Comparison of ENCODE assay signal across 12 cellular contexts in the genomic region with DNA sequence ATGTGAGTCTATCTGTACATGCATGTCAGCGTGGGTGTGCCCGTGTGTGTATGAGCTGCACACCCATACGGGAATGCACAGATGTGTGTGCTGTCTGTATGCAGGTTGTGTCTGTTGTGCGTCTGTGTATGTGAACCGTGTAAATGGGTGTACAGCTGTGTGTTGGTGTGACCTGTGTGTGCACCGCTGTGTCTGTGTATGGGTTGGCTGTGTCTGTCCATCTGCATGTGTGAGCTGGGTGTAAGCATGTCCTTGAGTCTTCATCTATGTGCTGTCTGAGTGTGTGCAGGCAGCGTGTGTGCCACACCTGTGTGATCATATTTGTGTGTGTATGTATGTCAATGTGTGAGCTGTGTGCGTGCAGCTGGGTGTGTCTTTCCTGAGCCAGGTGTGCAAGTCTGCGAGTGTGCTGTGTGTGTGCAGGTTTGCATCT. TPM values are rescaled to one million over a fixed set of nuclear protein-coding genes. Genes with fewer than 3 reads are reported as not detected.
A peak's percentile ranks its signal among the peaks of the same experiment; 100 is the strongest.
DNase-seq lines count a peak whose midpoint lies in the region; ATAC-seq, FAIRE-seq and TF ChIP-seq lines count a peak whose summit lies in the region.
"Had no signal": no experiment of that assay in that cellular context is flagged by ENCODE, and none has a peak within 500 bp of the region (broad histone marks: within the 10 kb centered on the region; RNA-seq: fewer than 3 reads in every experiment).

No MANE protein-coding gene starts in this region.

- no peaks in the 10 kb centered on the region for H3K9me3 ChIP-seq in skeletal muscle satellite cell (replicated peaks; ENCODE audit: low read length)

- peaks cover 5% of the 10 kb centered on the region for H3K4me1 Mint-ChIP-seq in activated T-helper 17 cell treated with anti-CD3 and anti-CD28 coated beads, Interleukin-2, amount 50 U/mL, for 72 hours

- ATAC-seq in activated T-helper 17 cell treated with anti-CD3 and anti-CD28 coated beads, Interleukin-2, amount 50 U/mL, for 72 hours (replicated peaks) = no peak
- ATAC-seq in GM18520 (IDR thresholded peaks at IDR 0.05; ENCODE audit: unreplicated experiment) = no peak

- H3K27me3 Mint-ChIP-seq in activated T-helper 17 cell treated with anti-CD3 and anti-CD28 coated beads, Interleukin-2, amount 50 U/mL, for 72 hours = peaks cover 48% of the 10 kb centered on the region

- no peak overlapping the region for H3K27ac Mint-ChIP-seq in activated T-helper 17 cell treated with anti-CD3 and anti-CD28 coated beads, Interleukin-2, amount 50 U/mL, for 72 hours
- H3K27ac Mint-ChIP-seq: activated CD4-positive, alpha-beta memory T cell treated with anti-CD3 and anti-CD28 coated beads, Interleukin-2, amount 10 ng/mL, durations not matched to agents 7 days and 5 days had no signal

- peak overlapping the region; percentile 18 for H3K9ac ChIP-seq in skeletal muscle satellite cell (ENCODE audit: low read depth, low read length)

- peak; percentile 52 for FAIRE-seq in GM12891 (lab: Jason Lieb, UNC)
- FAIRE-seq: endometrium had no signal

- H3K36me3 ChIP-seq in skeletal muscle satellite cell (ENCODE audit: insufficient read depth, low read length) = peaks cover 4% of the 10 kb centered on the region

- peaks cover 9% of the 10 kb centered on the region for H3K36me3 Mint-ChIP-seq in activated T-helper 17 cell treated with anti-CD3 and anti-CD28 coated beads, Interleukin-2, amount 50 U/mL, for 72 hours (ENCODE audit: low read depth)

- no peaks in the 10 kb centered on the region for H3K27me3 ChIP-seq in skeletal muscle satellite cell (ENCODE audit: control insufficient read depth, insufficient read depth, low read length)

- H3K4me2 ChIP-seq in skeletal muscle satellite cell (ENCODE audit: low read length) = peak overlapping the region; percentile 89

- no peak for DNase-seq in GM12891 (ENCODE audit: insufficient read length, low spot score)
- no peak for DNase-seq in NOMO-1 (lab: John Stamatoyannopoulos, UW; ENCODE audit: unreplicated experiment in 2 of 2)
- no peak for DNase-seq in SKM-1 (lab: John Stamatoyannopoulos, UW; ENCODE audit: unreplicated experiment)
- DNase-seq in Kasumi-1 (lab: John Stamatoyannopoulos, UW) = no peak
- DNase-seq: activated CD4-positive, alpha-beta memory T cell treated with anti-CD3 and anti-CD28 coated beads, Interleukin-2, amount 10 ng/mL, durations not matched to agents 7 days and 5 days; NK-92 treated with Interleukin-12 subunit alpha and Interleukin-12 subunit beta, amount 100 ng/mL, for 24 hours; stimulated activated naive CD4-positive, alpha-beta T cell treated with Interleukin-2 at 50 U/mL for 16 hours had no signal

- no peaks in the 10 kb centered on the region for H3K9me3 Mint-ChIP-seq in activated T-helper 17 cell treated with anti-CD3 and anti-CD28 coated beads, Interleukin-2, amount 50 U/mL, for 72 hours
- H3K9me3 Mint-ChIP-seq: activated CD4-positive, alpha-beta memory T cell treated with anti-CD3 and anti-CD28 coated beads, Interleukin-2, amount 10 ng/mL, durations not matched to agents 7 days and 5 days had no signal

- no peak for TF ChIP-seq POLR2A in GM12891 (IDR thresholded peaks at IDR 0.05; ENCODE audit: low read depth, low read length)

- H3K4me3 ChIP-seq in iPS-11a (ENCODE audit: low read depth, low read length) (peak overlapping the region; percentile 55), skeletal muscle satellite cell (ENCODE audit: low read length) (peak overlapping the region; percentile 52)

- H3K4me3 Mint-ChIP-seq in activated T-helper 17 cell treated with anti-CD3 and anti-CD28 coated beads, Interleukin-2, amount 50 U/mL, for 72 hours = peak overlapping the region; percentile 53
- H3K4me3 Mint-ChIP-seq: activated CD4-positive, alpha-beta memory T cell treated with anti-CD3 and anti-CD28 coated beads, Interleukin-2, amount 10 ng/mL, durations not matched to agents 7 days and 5 days had no signal

- peaks cover 40% of the 10 kb centered on the region for H3K4me1 ChIP-seq in skeletal muscle satellite cell (ENCODE audit: control insufficient read depth, insufficient read depth, low read length)

TF ChIP-seq in GM12891, 5 proteins besides CTCF, POLR2A, EP300 and RAD21:
- TF ChIP-seq POLR2AphosphoS5 (IDR thresholded peaks at IDR 0.05; ENCODE audit: low read depth, low read length) = no peak
- TF ChIP-seq PAX5 (IDR thresholded peaks at IDR 0.05; ENCODE audit: insufficient read depth, low read length, severe bottlenecking) = no peak
- no peak for TF ChIP-seq SPI1 (IDR thresholded peaks at IDR 0.05; ENCODE audit: low read depth, low read length)
- no peak for TF ChIP-seq POU2F2 (IDR thresholded peaks at IDR 0.05; ENCODE audit: low read depth, low read length)
- no peak for TF ChIP-seq TAF1 (IDR thresholded peaks at IDR 0.05; ENCODE audit: low read depth, low read length)

RNA-seq across cellular contexts. Expression of a gene that starts 1.6 kb away (rescaled TPM):
- 0.42 TPM for polyA plus RNA-seq in GM12891 (2012; ENCODE audit: low read depth, missing spikeins)
- under 1 TPM; 0.06 to 0.29 TPM for total RNA-seq in activated T-helper 17 cell treated with anti-CD3 and anti-CD28 coated beads, Interleukin-2, amount 50 U/mL, for 72 hours
- total RNA-seq in skeletal muscle satellite cell (2012; rRNA removed) = 40.3 and 65.3 TPM in 2 replicates
- total RNA-seq: activated CD4-positive, alpha-beta memory T cell treated with anti-CD3 and anti-CD28 coated beads, Interleukin-2, amount 10 ng/mL, durations not matched to agents 7 days and 5 days had no signal

RNA-seq across cellular contexts. Expression of a gene that starts 33.0 kb away (rescaled TPM):
- 0.14 TPM for polyA plus RNA-seq in GM12891 (2012; ENCODE audit: low read depth, missing spikeins)
- total RNA-seq in activated T-helper 17 cell treated with anti-CD3 and anti-CD28 coated beads, Interleukin-2, amount 50 U/mL, for 72 hours = under 1 TPM in 1 of 2 donors, not detected in 1; 0.24 TPM
- under 0.01 TPM in 1 of 2 replicates, not detected in the other for total RNA-seq in skeletal muscle satellite cell (2012; rRNA removed)
